Comparison of ENCODE assay signal across 10 cellular contexts in genomic region chr3:12797124-12797891, GRCh38. TPM values are rescaled to one million over a fixed set of nuclear protein-coding genes. Genes with fewer than 3 reads are reported as not detected.
DNase-seq lines count a peak whose midpoint lies in the region; ATAC-seq and TF ChIP-seq lines count a peak whose summit lies in the region.
"Had no signal": no experiment of that assay in that cellular context is flagged by ENCODE, and none has a peak within 500 bp of the region (broad histone marks: within the 10 kb centered on the region; RNA-seq: fewer than 3 reads in every experiment).

No MANE protein-coding gene starts in this region.

- CTCF ChIA-PET in activated naive CD4-positive, alpha-beta T cell treated with anti-CD3 and anti-CD28 coated beads for 36 hours (lab: Charles Lee) = interaction anchor here (0.6 to 2.1 kb wide), 4 partner anchors 12 to 51 kb away, joined by 3 to 10 read pairs (median 8); no protein-coding TSS in a partner anchor

- no peaks in the 10 kb centered on the region for H3K9me3 Mint-ChIP-seq in activated naive CD4-positive, alpha-beta T cell treated with anti-CD3 and anti-CD28 coated beads for 36 hours
- H3K9me3 Mint-ChIP-seq in activated naive CD4-positive, alpha-beta T cell treated with anti-CD3 and anti-CD28 coated beads, Interleukin-2, amount 50 U/mL, for 72 hours = no peaks in the 10 kb centered on the region
- H3K9me3 Mint-ChIP-seq in chondrocyte (ENCODE audit: low read depth) = no peaks in the 10 kb centered on the region

- intact Hi-C loops in activated naive CD4-positive, alpha-beta T cell treated with anti-CD3 and anti-CD28 coated beads for 36 hours (cut with micrococcal nuclease) = no loop called here
- intact Hi-C loops in upper lobe of right lung (cut with DNase I) (no loop called here), mucosa of descending colon (cut with DNase I, micrococcal nuclease) (no loop called here)

- H3K4me3 ChIP-seq in mesodermal cell (ENCODE audit: extremely low read depth, insufficient read depth, low read length, poor library complexity, severe bottlenecking) = peak overlapping the region; percentile 51
- H3K4me3 ChIP-seq in upper lobe of right lung = peak overlapping the region; percentile 64
- no peak overlapping the region for H3K4me3 ChIP-seq in mucosa of descending colon

- TF ChIP-seq CTCF in chondrocyte (IDR thresholded peaks at IDR 0.05) = no peak
- no peak for TF ChIP-seq CTCF in upper lobe of right lung (IDR thresholded peaks at IDR 0.05)
- no peak for TF ChIP-seq CTCF in mucosa of descending colon (IDR thresholded peaks at IDR 0.05)

- DNase-seq in activated naive CD4-positive, alpha-beta T cell treated with anti-CD3 and anti-CD28 coated beads for 36 hours = no peak
- DNase-seq in activated naive CD4-positive, alpha-beta T cell treated with anti-CD3 and anti-CD28 coated beads, Interleukin-2, amount 50 U/mL, for 72 hours (ENCODE audit: low spot score in 2 of 2) = no peak
- DNase-seq in chondrocyte (ENCODE audit: low spot score) (no peak), upper lobe of right lung (no peak), mucosa of descending colon (no peak), NCI-H2029 treated with DMSO at 0.1 percent for 48 hours (lab: John Stamatoyannopoulos, UW) (no peak)
- DNase-seq: Kasumi-1 had no signal

- ATAC-seq in activated naive CD4-positive, alpha-beta T cell treated with anti-CD3 and anti-CD28 coated beads, Interleukin-2, amount 50 U/mL, for 72 hours = no peak
- no peak for ATAC-seq in upper lobe of right lung
- no peak for ATAC-seq in mucosa of descending colon
- no peak for ATAC-seq in HG02970 (IDR thresholded peaks at IDR 0.05; ENCODE audit: low FRiP score, unreplicated experiment)

- peak overlapping the region; percentile 71 for H3K4me3 Mint-ChIP-seq in activated naive CD4-positive, alpha-beta T cell treated with anti-CD3 and anti-CD28 coated beads for 36 hours
- peak overlapping the region; percentile 88 for H3K4me3 Mint-ChIP-seq in chondrocyte (ENCODE audit: unreplicated experiment)

- H3K27ac ChIP-seq in mesodermal cell (ENCODE audit: low read depth, low read length, severe bottlenecking) (no peak overlapping the region), upper lobe of right lung (no peak overlapping the region)

- H3K4me1 Mint-ChIP-seq in activated naive CD4-positive, alpha-beta T cell treated with anti-CD3 and anti-CD28 coated beads for 36 hours (ENCODE audit: low read depth) = peaks cover 9% of the 10 kb centered on the region
- peaks cover 14% of the 10 kb centered on the region for H3K4me1 Mint-ChIP-seq in chondrocyte (ENCODE audit: low read depth)

- no peaks in the 10 kb centered on the region for H3K4me1 ChIP-seq in mesodermal cell (ENCODE audit: control insufficient read depth, insufficient read depth, low read length, poor library complexity, severe bottlenecking)
- H3K4me1 ChIP-seq in upper lobe of right lung = peaks cover 5% of the 10 kb centered on the region
- peaks cover 6% of the 10 kb centered on the region for H3K4me1 ChIP-seq in mucosa of descending colon (ENCODE audit: low read depth)

- no peak overlapping the region for H3K27ac Mint-ChIP-seq in activated naive CD4-positive, alpha-beta T cell treated with anti-CD3 and anti-CD28 coated beads for 36 hours
- no peak overlapping the region for H3K27ac Mint-ChIP-seq in activated naive CD4-positive, alpha-beta T cell treated with anti-CD3 and anti-CD28 coated beads, Interleukin-2, amount 50 U/mL, for 72 hours
- no peak overlapping the region for H3K27ac Mint-ChIP-seq in chondrocyte (ENCODE audit: unreplicated experiment)

- 47 to 67% methylated on average over 3 to 11 of the region's 17 CpGs for WGBS in mesodermal cell (ENCODE audit: insufficient coverage in 2 of 2), 2 experiments

- H3K9me3 ChIP-seq in mesodermal cell (ENCODE audit: control insufficient read depth, low read length) (no peaks in the 10 kb centered on the region), upper lobe of right lung (no peaks in the 10 kb centered on the region), mucosa of descending colon (no peaks in the 10 kb centered on the region)

- H3K36me3 ChIP-seq in mesodermal cell (ENCODE audit: control insufficient read depth, insufficient read depth, low read length) = no peaks in the 10 kb centered on the region
- no peaks in the 10 kb centered on the region for H3K36me3 ChIP-seq in upper lobe of right lung
- no peaks in the 10 kb centered on the region for H3K36me3 ChIP-seq in mucosa of descending colon (ENCODE audit: low read depth)

- no peaks in the 10 kb centered on the region for H3K27me3 Mint-ChIP-seq in activated naive CD4-positive, alpha-beta T cell treated with anti-CD3 and anti-CD28 coated beads for 36 hours (ENCODE audit: low read depth)
- no peaks in the 10 kb centered on the region for H3K27me3 Mint-ChIP-seq in chondrocyte (ENCODE audit: low read depth)

- H3K27me3 ChIP-seq in upper lobe of right lung = no peaks in the 10 kb centered on the region

- no peaks in the 10 kb centered on the region for H3K36me3 Mint-ChIP-seq in activated naive CD4-positive, alpha-beta T cell treated with anti-CD3 and anti-CD28 coated beads for 36 hours (ENCODE audit: low read depth)
- no peaks in the 10 kb centered on the region for H3K36me3 Mint-ChIP-seq in activated naive CD4-positive, alpha-beta T cell treated with anti-CD3 and anti-CD28 coated beads, Interleukin-2, amount 50 U/mL, for 72 hours
- H3K36me3 Mint-ChIP-seq in chondrocyte (ENCODE audit: low read depth) = no peaks in the 10 kb centered on the region

RNA-seq across cellular contexts. Expression of gene CAND2, which starts 0.8 kb away (rescaled TPM):
- 1 to 10 TPM; 2.5 to 2.7 TPM for total RNA-seq in activated naive CD4-positive, alpha-beta T cell treated with anti-CD3 and anti-CD28 coated beads for 36 hours
- 1 to 10 TPM; 1.8 to 2.5 TPM for total RNA-seq in activated naive CD4-positive, alpha-beta T cell treated with anti-CD3 and anti-CD28 coated beads, Interleukin-2, amount 50 U/mL, for 72 hours
- total RNA-seq in chondrocyte (11.3 to 15.7 TPM (median 12.0 TPM) in 3 replicates), upper lobe of right lung (7.8 TPM), mucosa of descending colon (10 to 100 TPM in 1 of 3 donors, 1 to 10 TPM in 2; 1.3 to 14.1 (median 1.4) TPM)
- 6.3 TPM for polyA plus RNA-seq in mesodermal cell (2013, experiment 1 of 2)
- 5.1 TPM for polyA plus RNA-seq in mesodermal cell (2013, experiment 2 of 2)

RNA-seq across cellular contexts. Expression of gene TMEM40, which starts 38.2 kb away (rescaled TPM):
- total RNA-seq in activated naive CD4-positive, alpha-beta T cell treated with anti-CD3 and anti-CD28 coated beads for 36 hours = not detected
- not detected for total RNA-seq in activated naive CD4-positive, alpha-beta T cell treated with anti-CD3 and anti-CD28 coated beads, Interleukin-2, amount 50 U/mL, for 72 hours
- not detected in 3 replicates for total RNA-seq in chondrocyte
- polyA plus RNA-seq in mesodermal cell (2013, experiment 1 of 2) = 0.92 TPM
- polyA plus RNA-seq in mesodermal cell (2013, experiment 2 of 2) = 0.35 TPM
- not detected for total RNA-seq in upper lobe of right lung
- total RNA-seq in mucosa of descending colon = not detected
- total RNA-seq: Daoy had no signal

RNA-seq across cellular contexts. Expression of gene RPL32, which starts 44.1 kb away (rescaled TPM):
- total RNA-seq in activated naive CD4-positive, alpha-beta T cell treated with anti-CD3 and anti-CD28 coated beads for 36 hours = 1,000 to 10,000 TPM; 3,385 to 3,704 TPM
- 1,000 to 10,000 TPM; 2,520 to 2,880 TPM for total RNA-seq in activated naive CD4-positive, alpha-beta T cell treated with anti-CD3 and anti-CD28 coated beads, Interleukin-2, amount 50 U/mL, for 72 hours
- 960 to 1,087 TPM (median 972 TPM) in 3 replicates for total RNA-seq in chondrocyte
- polyA plus RNA-seq in mesodermal cell (2013, experiment 1 of 2) = 2,921 TPM
- polyA plus RNA-seq in mesodermal cell (2013, experiment 2 of 2) = 2,609 TPM
- total RNA-seq in upper lobe of right lung = 1,191 TPM
- total RNA-seq in mucosa of descending colon = 1,000 to 10,000 TPM; 1,042 to 1,233 (median 1,185) TPM
